ENCODE assay signal across 1 cellular context in genomic region chr12:9404469-9405260, GRCh38.
TF ChIP-seq lines count a peak whose summit lies in the region.

No MANE protein-coding gene starts in this region.

TF ChIP-seq in SK-N-SH, 30 proteins besides CTCF, POLR2A, EP300 and RAD21 (continued from another document):
- TF ChIP-seq TEAD4 (IDR thresholded peaks at IDR 0.05; ENCODE audit: borderline replicate concordance, insufficient read depth), result no peak
- no peak for TF ChIP-seq POLR2AphosphoS5 (IDR thresholded peaks at IDR 0.05; ENCODE audit: low read depth, low read length)
- TF ChIP-seq TAF1 (IDR thresholded peaks at IDR 0.05; ENCODE audit: borderline replicate concordance, low read depth, low read length), result no peak
- TF ChIP-seq ZBTB33 (IDR thresholded peaks at IDR 0.05; ENCODE audit: borderline replicate concordance, low read depth), result no peak
- no peak for TF ChIP-seq REST (IDR thresholded peaks at IDR 0.05; ENCODE audit: low read depth, low read length)
- no peak for TF ChIP-seq NRF1 (IDR thresholded peaks at IDR 0.05; ENCODE audit: low read depth, low read length)
- TF ChIP-seq FOXM1 (IDR thresholded peaks at IDR 0.05; ENCODE audit: low read depth), result no peak
- no peak for TF ChIP-seq EZH2phosphoT487 (IDR thresholded peaks at IDR 0.05; ENCODE audit: borderline replicate concordance, low read depth)
- no peak for TF ChIP-seq FOSL2 (IDR thresholded peaks at IDR 0.05; ENCODE audit: borderline replicate concordance, low read depth)
- no peak for TF ChIP-seq RCOR1 (IDR thresholded peaks at IDR 0.05; ENCODE audit: low read length)
- TF ChIP-seq NFIC (IDR thresholded peaks at IDR 0.05; ENCODE audit: borderline replicate concordance), result no peak
